9 cellular contexts compared by ENCODE assay signal in the genomic region with DNA sequence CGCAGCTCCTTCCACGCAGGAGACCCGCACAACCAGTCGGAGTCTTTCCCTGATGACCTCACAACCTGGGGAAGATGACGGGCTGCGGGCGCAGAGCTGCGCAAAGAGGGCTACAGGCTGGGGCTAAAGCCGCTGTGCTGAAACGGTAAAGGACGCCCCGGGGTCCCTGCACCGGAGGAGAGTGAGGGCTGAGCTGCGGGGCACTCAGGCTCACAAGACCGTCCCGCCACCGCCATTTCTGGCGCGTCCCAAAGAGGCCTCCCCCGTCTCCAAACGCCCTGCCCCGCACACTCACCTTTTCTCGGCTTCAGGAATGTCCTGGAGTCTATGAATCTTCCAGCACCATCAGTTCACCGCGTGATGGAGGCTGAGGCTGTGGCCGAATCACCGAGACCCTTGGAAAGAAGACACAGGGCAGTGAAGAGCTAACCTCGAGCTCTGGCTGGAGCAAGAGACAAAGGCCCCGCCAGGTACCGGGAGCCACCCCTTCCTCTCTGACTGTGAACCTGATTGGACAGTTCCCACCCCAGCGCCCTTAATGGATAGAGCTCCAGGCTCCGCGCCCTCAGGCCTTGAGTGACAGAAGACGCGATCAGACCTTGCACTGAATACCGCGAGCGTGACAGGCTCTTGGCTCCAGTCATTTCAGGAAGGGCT. TPM values are rescaled to one million over a fixed set of nuclear protein-coding genes. Genes with fewer than 3 reads are reported as not detected.
DNase-seq lines count a peak whose midpoint lies in the region; ATAC-seq, FAIRE-seq and TF ChIP-seq lines count a peak whose summit lies in the region.
"Had no signal": no experiment of that assay in that cellular context is flagged by ENCODE, and none has a peak within 500 bp of the region (broad histone marks: within the 10 kb centered on the region; RNA-seq: fewer than 3 reads in every experiment).

No MANE protein-coding gene starts in this region.

- H3K79me2 ChIP-seq in SK-N-SH (ENCODE audit: insufficient read depth), result no peaks in the 10 kb centered on the region

- no peak for TF ChIP-seq RAD21 in SK-N-SH (IDR thresholded peaks at IDR 0.05; ENCODE audit: low read length)

- no peaks in the 10 kb centered on the region for H3K9me3 ChIP-seq in SK-N-SH
- H3K9me3 ChIP-seq in mucosa of descending colon, result peaks cover 5% of the 10 kb centered on the region

- no peak overlapping the region for H3K4me2 ChIP-seq in SK-N-SH

- no peaks in the 10 kb centered on the region for H4K20me1 ChIP-seq in SK-N-SH (ENCODE audit: insufficient read depth)

- no peaks in the 10 kb centered on the region; a peak in 1 of 4 replicates for H3K4me1 ChIP-seq in SK-N-SH (ENCODE audit: control insufficient read depth in 1 of 2, insufficient read depth in 2 of 2, low read depth in 1 of 2, low read length in 1 of 2)
- H3K4me1 ChIP-seq in mucosa of descending colon (ENCODE audit: low read depth), result no peaks in the 10 kb centered on the region

- no peaks in the 10 kb centered on the region for H3K36me3 ChIP-seq in SK-N-SH (replicated peaks in 1 of 2; ENCODE audit: control insufficient read depth in 1 of 2, insufficient read depth in 2 of 2, low read length in 1 of 2)
- H3K36me3 ChIP-seq in mucosa of descending colon (ENCODE audit: low read depth), result no peaks in the 10 kb centered on the region

- DNase-seq in activated gamma-delta T cell treated with Interleukin-2 at 50 U/mL for 16 hours (peak; percentile 34), activated gamma-delta T cell (lab: John Stamatoyannopoulos, UW) (no peak), SK-N-SH (peak; percentile 87), choroid plexus epithelial cell (ENCODE audit: low read depth) (peak; percentile 23), mucosa of descending colon (peak; percentile 58 to 67 (median 65)), NCI-H345 (lab: John Stamatoyannopoulos, UW) (no peak), GF-D8 (lab: John Stamatoyannopoulos, UW) (no peak), frontal cortex (ENCODE audit: low spot score in 2 of 2) (no peak)

- TF ChIP-seq EP300 in SK-N-SH (IDR thresholded peaks at IDR 0.05; ENCODE audit: borderline replicate concordance in 1 of 2, low read depth in 1 of 2, low read length in 1 of 2), result no peak

- POLR2A ChIA-PET in SK-N-SH (lab: Yijun Ruan, JAX), result interaction anchor here (0.6 to 1.8 kb wide), 5 partner anchors 11 to 322 kb away, joined by 3 to 12 read pairs (median 4); partner anchors contain the start of genes ZNF429, ZNF431, ZNF493 and ZNF708

- CTCF ChIA-PET in SK-N-SH (lab: Yijun Ruan, JAX), result interaction anchor here (0.8 to 2.0 kb wide), 4 partner anchors 11 to 269 kb away, joined by 3 to 6 read pairs (median 4); no protein-coding TSS in a partner anchor

- no peak overlapping the region for H2AFZ ChIP-seq in SK-N-SH (ENCODE audit: low read depth)

- H3K9ac ChIP-seq in SK-N-SH, result no peak overlapping the region

- intact Hi-C loops in mucosa of descending colon (cut with DNase I, micrococcal nuclease), result no loop called here

- peak overlapping the region in 1 of 2 experiments; percentile 20; a peak in 1 of 4 replicates for H3K27ac ChIP-seq in SK-N-SH (ENCODE audit: low read depth in 2 of 2, low read length in 1 of 2)
- H3K27ac ChIP-seq: SK-N-MC had no signal

- no peaks in the 10 kb centered on the region for H3K9me2 ChIP-seq in SK-N-SH

- H3K4me3 ChIP-seq in SK-N-SH (ENCODE audit: low read depth in 2 of 2, low read length in 1 of 2), result peak overlapping the region in 1 of 2 experiments; percentile 48; a peak in 3 of 4 replicates
- peak overlapping the region; percentile 38 for H3K4me3 ChIP-seq in choroid plexus epithelial cell (ENCODE audit: low read depth, low read length)
- no peak overlapping the region for H3K4me3 ChIP-seq in mucosa of descending colon
- H3K4me3 ChIP-seq: SK-N-MC had no signal

- H3K27me3 ChIP-seq in SK-N-SH (ENCODE audit: insufficient read depth), result no peaks in the 10 kb centered on the region

- 14% methylated on average over 15 of the region's 38 CpGs for WGBS in SK-N-SH (ENCODE audit: low lambda C conversion rate)

- TF ChIP-seq CTCF in SK-N-SH (IDR thresholded peaks at IDR 0.05) (no peak), choroid plexus epithelial cell (conservative IDR thresholded peaks at IDR 0.05; ENCODE audit: low read depth, low read length) (no peak), mucosa of descending colon (IDR thresholded peaks at IDR 0.05) (no peak)

- no peak for FAIRE-seq in frontal cortex (lab: Jason Lieb, UNC)

- ATAC-seq in mucosa of descending colon, result peak; percentile 93

- no peaks in the 10 kb centered on the region for H3F3A ChIP-seq in SK-N-SH (replicated peaks; ENCODE audit: insufficient read depth)

TF ChIP-seq in SK-N-SH, 30 proteins besides CTCF, POLR2A, EP300 and RAD21:
- no peak for TF ChIP-seq FOXJ3 (CRISPR knock-in tag; IDR thresholded peaks at IDR 0.05)
- no peak for TF ChIP-seq MEF2A (IDR thresholded peaks at IDR 0.05; ENCODE audit: borderline replicate concordance, low read depth)
- peak; percentile 64 for TF ChIP-seq MXI1 (IDR thresholded peaks at IDR 0.05; ENCODE audit: low read depth, low read length)
TF ChIP-seq in SK-N-SH: peak in this region for 1.

RNA-seq across cellular contexts. Expression of gene ZNF429, which starts 41.8 kb away (rescaled TPM):
- 5.6 and 8.3 TPM in 2 replicates for polyA plus RNA-seq in SK-N-SH (2012; rRNA removed)
- 4.7 and 6.3 TPM in 2 replicates for polyA plus RNA-seq in SK-N-SH (2012; cell fraction: cytosol; rRNA removed)
- polyA plus RNA-seq in SK-N-SH (2012; cell fraction: nucleus; rRNA removed), result 8.5 and 9.3 TPM in 2 replicates
- total RNA-seq in mucosa of descending colon (10 to 100 TPM; 16.5 to 18.7 (median 16.6) TPM), frontal cortex (28.5 TPM)

Comparison
In these comparisons a context has a peak if more than half of its experiments do, and no peak if none do; other contexts are left out.
1. DNase-seq: peak in activated gamma-delta T cell treated with Interleukin-2 at 50 U/mL for 16 hours (single experiment), SK-N-SH (single experiment), choroid plexus epithelial cell (single experiment) and mucosa of descending colon (3 of 3); none in activated gamma-delta T cell (single experiment), NCI-H345 (single experiment), GF-D8 (single experiment) and frontal cortex (0 of 2).